22 cellular contexts compared by ENCODE assay signal in the genomic region with DNA sequence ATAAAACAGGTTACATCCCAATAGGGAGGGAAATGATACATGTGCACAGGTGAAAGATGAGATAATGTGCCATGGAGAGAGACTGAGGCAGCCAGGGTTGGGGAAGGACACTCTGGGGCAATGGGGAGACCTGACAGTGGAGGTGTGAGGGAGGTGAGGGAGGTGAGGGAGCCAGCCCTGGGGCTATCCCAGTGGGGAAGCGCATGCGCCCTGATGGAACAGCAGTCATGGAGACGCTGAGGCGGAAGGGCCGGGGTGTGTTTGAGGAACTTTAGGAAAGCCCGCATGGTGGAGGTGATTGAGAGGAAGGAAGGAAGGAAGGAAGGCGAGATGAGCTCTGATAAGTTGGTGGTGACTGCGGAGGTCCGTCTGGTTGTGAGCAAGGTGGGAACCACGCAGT.
DNase-seq lines count a peak whose midpoint lies in the region; ATAC-seq, FAIRE-seq and TF ChIP-seq lines count a peak whose summit lies in the region.
"Had no signal": no experiment of that assay in that cellular context is flagged by ENCODE, and none has a peak within 500 bp of the region (broad histone marks: within the 10 kb centered on the region; RNA-seq: fewer than 3 reads in every experiment).

No MANE protein-coding gene starts in this region.

- no peak for TF ChIP-seq POLR2A in H1 (IDR thresholded peaks at IDR 0.05; ENCODE audit: control extremely low read depth in 1 of 2, low read depth in 2 of 2, low read length in 2 of 2)

- H2BK20ac ChIP-seq in H1 (ENCODE audit: low read length): peak overlapping the region; percentile 21; the same call in 1 of the 2 replicates

- H3K23ac ChIP-seq in H1 (ENCODE audit: insufficient read length): no peak overlapping the region

- no peak overlapping the region for H2BK12ac ChIP-seq in H1 (ENCODE audit: low read depth, low read length)

- no peak overlapping the region for H3K4me2 ChIP-seq in H1 (ENCODE audit: insufficient read depth in 1 of 2, low read depth in 2 of 2, low read length in 2 of 2)
- H3K4me2 ChIP-seq: A549 had no signal

- H3K9ac ChIP-seq in H1 (replicated peaks in 1 of 4; ENCODE audit: extremely low read depth in 1 of 4, low read depth in 3 of 4, low read length in 3 of 4): no peak overlapping the region
- H3K9ac ChIP-seq: GM23248 had no signal

- H3K23me2 ChIP-seq in H1 (ENCODE audit: low read depth, low read length): 0 out of 2 replicates have a peak, but pooled peaks cover 4% of the 10 kb centered on the region

- peaks cover 0 to 21% (median 6%) of the 10 kb centered on the region in 4 experiments; a peak in 6 of 8 replicates for H3K36me3 ChIP-seq in H1 (ENCODE audit: control insufficient read depth in 2 of 4, insufficient read depth in 4 of 4, low read length in 3 of 4)

- 94% methylated on average over 10 of the region's 10 CpGs; no CpG with 5 or more reads in 1 of the 2 experiments for WGBS in H1 (ENCODE audit: extremely low coverage in 1 of 2, insufficient coverage in 1 of 2, insufficient read length in 1 of 2, insufficient replicate concordance in 2 of 2, low coverage in 1 of 2, low lambda C conversion rate in 2 of 2, missing lambda C conversion rate in 1 of 2), 2 experiments

- H3K79me1 ChIP-seq in H1 (ENCODE audit: low read depth, low read length): no peaks in the 10 kb centered on the region; the same call in 1 of the 2 replicates

- H3K27me3 Mint-ChIP-seq in natural killer cell treated with Interleukin-12 subunit alpha and Interleukin-12 subunit beta and Interleukin-15 and Interleukin-18, amount 100 ng/mL, for 72 hours: peaks cover 11 to 13% of the 10 kb centered on the region in 2 donors
- peaks cover 0 to 23% of the 10 kb centered on the region in 2 donors for H3K27me3 Mint-ChIP-seq in natural killer cell (ENCODE audit: low read depth in 2 of 2)

- FAIRE-seq in H1 (lab: Jason Lieb, UNC): no peak
- FAIRE-seq: A549, GM12878, H54 had no signal

- no peak overlapping the region for H2AK5ac ChIP-seq in H1 (ENCODE audit: low read depth, low read length)

- POLR2A ChIA-PET in H1 (lab: Charles Lee; ENCODE audit: partially characterized antibody): interaction anchor here (0.6 kb wide), 1 partner anchor 1010 kb away, joined by 3 read pairs; no protein-coding TSS in a partner anchor

- no peaks in the 10 kb centered on the region for H3K9me3 ChIP-seq in H1 (ENCODE audit: insufficient read depth in 2 of 2, low read depth in 1 of 2, low read length in 1 of 2)
- H3K9me3 ChIP-seq: A549 had no signal

- no peak overlapping the region for H4K91ac ChIP-seq in H1 (replicated peaks; ENCODE audit: insufficient read length, low read length)

- ATAC-seq in natural killer cell treated with Interleukin-12 subunit alpha and Interleukin-12 subunit beta and Interleukin-15 and Interleukin-18, amount 100 ng/mL, for 72 hours: no peak
- ATAC-seq in natural killer cell (no peak), GM19452 (IDR thresholded peaks at IDR 0.05; ENCODE audit: unreplicated experiment) (no peak), HG03442 (IDR thresholded peaks at IDR 0.05; ENCODE audit: unreplicated experiment) (no peak)
- peak; percentile 38 for ATAC-seq in stimulated activated effector memory CD8-positive, alpha-beta T cell treated with anti-CD3 and anti-CD28 coated beads, Interleukin-12 subunit alpha, Interleukin-12 subunit beta, amount 100 ng/mL, for 72 hours
- ATAC-seq: A549, GM12878 had no signal

- no peak overlapping the region; the same call in 1 of the 2 replicates for H4K8ac ChIP-seq in H1 (ENCODE audit: extremely low read depth, insufficient read depth, low read length)

- H3K4me3 ChIP-seq in H1 (ENCODE audit: extremely low read depth in 1 of 4, insufficient read depth in 2 of 4, low read depth in 3 of 4, low read length in 4 of 4): no peak overlapping the region
- H3K4me3 ChIP-seq: A549, GM12878, GM23248 had no signal

- H2BK5ac ChIP-seq in H1 (ENCODE audit: low read depth, low read length): 0 out of 2 replicates have a peak overlapping the region, but pooled peaks have one; percentile 8

- no peaks in the 10 kb centered on the region for H3K79me2 ChIP-seq in H1 (ENCODE audit: control insufficient read depth in 1 of 2, insufficient read depth in 2 of 2, low read length in 2 of 2)

- TF ChIP-seq EP300 in H1 (IDR thresholded peaks at IDR 0.05; ENCODE audit: borderline replicate concordance in 1 of 2, low read depth in 2 of 2, low read length in 2 of 2): no peak

- CTCF ChIA-PET in H1 (lab: Charles Lee; ENCODE audit: partially characterized antibody): interaction anchor here (1.0 to 2.0 kb wide), 5 partner anchors 13 to 98 kb away, joined by 3 to 6 read pairs (median 4); no protein-coding TSS in a partner anchor

- no peak overlapping the region for H2AFZ ChIP-seq in H1 (ENCODE audit: low read length)
- H2AFZ ChIP-seq: GM23248 had no signal

- TF ChIP-seq CTCF in natural killer cell (IDR thresholded peaks at IDR 0.05) (no peak), H1 (IDR thresholded peaks at IDR 0.05; ENCODE audit: control extremely low read depth in 1 of 3, insufficient read depth in 1 of 3, low read depth in 1 of 3, low read length in 3 of 3) (no peak)

- H3K4ac ChIP-seq in H1 (replicated peaks; ENCODE audit: insufficient read length, low read depth, low read length): no peak overlapping the region

- peaks cover 0 to 2% (median 1%) of the 10 kb centered on the region in 4 experiments; a peak in 5 of 7 replicates for H3K4me1 ChIP-seq in H1 (replicated peaks in 1 of 4; ENCODE audit: control insufficient read depth in 3 of 4, insufficient read depth in 4 of 4, low read length in 3 of 4)
- H3K4me1 ChIP-seq: A549 had no signal

- H2BK120ac ChIP-seq in H1 (replicated peaks; ENCODE audit: low read depth, low read length): no peak overlapping the region

- DNase-seq in natural killer cell treated with Interleukin-12 subunit alpha and Interleukin-12 subunit beta and Interleukin-15 and Interleukin-18, amount 100 ng/mL, for 72 hours (ENCODE audit: low spot score): peak; percentile 46
- no peak for DNase-seq in natural killer cell
- DNase-seq in H1 (ENCODE audit: low read depth in 1 of 2, low spot score in 2 of 2): no peak
- no peak for DNase-seq in stimulated activated effector memory CD8-positive, alpha-beta T cell treated with anti-CD3 and anti-CD28 coated beads, Interleukin-12 subunit alpha, Interleukin-12 subunit beta, amount 100 ng/mL, for 72 hours (ENCODE audit: low spot score in 2 of 2)
- DNase-seq in C1 segment of cervical spinal cord (lab: John Stamatoyannopoulos, UW): no peak
- DNase-seq: AML-193; CD4-positive, CD25-positive, alpha-beta regulatory T cell; COR-L47; DMS 273 treated with DMSO at 0.1 percent for 48 hours; DMS53; DND-41; EL; GM23248; HCEC 1CT had no signal

- TF ChIP-seq RAD21 in H1 (IDR thresholded peaks at IDR 0.05 in 1 of 2, conservative IDR thresholded peaks at IDR 0.05 in 1 of 2; ENCODE audit: low read depth in 2 of 2, low read length in 2 of 2): no peak

- intact Hi-C loops in natural killer cell (cut with micrococcal nuclease): no loop called here

- H3K56ac ChIP-seq in H1 (replicated peaks; ENCODE audit: insufficient read length, low read depth, low read length): no peak overlapping the region

- peaks cover 6% of the 10 kb centered on the region for H3K36me3 Mint-ChIP-seq in natural killer cell treated with Interleukin-12 subunit alpha and Interleukin-12 subunit beta and Interleukin-15 and Interleukin-18, amount 100 ng/mL, for 72 hours
- no peaks in the 10 kb centered on the region for H3K36me3 Mint-ChIP-seq in natural killer cell
- no peaks in the 10 kb centered on the region for H3K36me3 Mint-ChIP-seq in stimulated activated effector memory CD8-positive, alpha-beta T cell treated with anti-CD3 and anti-CD28 coated beads, Interleukin-12 subunit alpha, Interleukin-12 subunit beta, amount 100 ng/mL, for 72 hours
- H3K36me3 Mint-ChIP-seq: CD4-positive, CD25-positive, alpha-beta regulatory T cell; CD8-positive, alpha-beta memory T cell had no signal

- H3K27ac Mint-ChIP-seq in natural killer cell treated with Interleukin-12 subunit alpha and Interleukin-12 subunit beta and Interleukin-15 and Interleukin-18, amount 100 ng/mL, for 72 hours: no peak overlapping the region
- H3K27ac Mint-ChIP-seq in natural killer cell: no peak overlapping the region
- no peak overlapping the region for H3K27ac Mint-ChIP-seq in stimulated activated effector memory CD8-positive, alpha-beta T cell treated with anti-CD3 and anti-CD28 coated beads, Interleukin-12 subunit alpha, Interleukin-12 subunit beta, amount 100 ng/mL, for 72 hours
- H3K27ac Mint-ChIP-seq: CD8-positive, alpha-beta memory T cell had no signal

- H3K4me1 Mint-ChIP-seq in natural killer cell treated with Interleukin-12 subunit alpha and Interleukin-12 subunit beta and Interleukin-15 and Interleukin-18, amount 100 ng/mL, for 72 hours (ENCODE audit: low read depth in 2 of 2): peaks cover 0 to 9% of the 10 kb centered on the region in 2 donors
- H3K4me1 Mint-ChIP-seq in natural killer cell: peaks cover 6 to 16% of the 10 kb centered on the region in 2 donors
- H3K4me1 Mint-ChIP-seq in stimulated activated effector memory CD8-positive, alpha-beta T cell treated with anti-CD3 and anti-CD28 coated beads, Interleukin-12 subunit alpha, Interleukin-12 subunit beta, amount 100 ng/mL, for 72 hours: peaks cover 4% of the 10 kb centered on the region

- H3K4me3 Mint-ChIP-seq in natural killer cell treated with Interleukin-12 subunit alpha and Interleukin-12 subunit beta and Interleukin-15 and Interleukin-18, amount 100 ng/mL, for 72 hours: no peak overlapping the region
- no peak overlapping the region for H3K4me3 Mint-ChIP-seq in natural killer cell
- no peak overlapping the region for H3K4me3 Mint-ChIP-seq in stimulated activated effector memory CD8-positive, alpha-beta T cell treated with anti-CD3 and anti-CD28 coated beads, Interleukin-12 subunit alpha, Interleukin-12 subunit beta, amount 100 ng/mL, for 72 hours
- H3K4me3 Mint-ChIP-seq: CD4-positive, CD25-positive, alpha-beta regulatory T cell; CD8-positive, alpha-beta memory T cell had no signal

- H4K20me1 ChIP-seq in H1 (replicated peaks in 1 of 2; ENCODE audit: control insufficient read depth in 1 of 2, insufficient read depth in 2 of 2, low read length in 2 of 2): peaks cover 0 to 2% of the 10 kb centered on the region in 2 experiments

- H4K5ac ChIP-seq in H1 (ENCODE audit: insufficient read length, low read depth, low read length): no peak overlapping the region

- no peak overlapping the region for H3K18ac ChIP-seq in H1 (ENCODE audit: extremely low read depth, low read length)

- H3K14ac ChIP-seq in H1 (ENCODE audit: insufficient read length): no peak overlapping the region

- no peak overlapping the region for H2BK15ac ChIP-seq in H1 (ENCODE audit: low read length)

- H3K9me3 Mint-ChIP-seq in natural killer cell treated with Interleukin-12 subunit alpha and Interleukin-12 subunit beta and Interleukin-15 and Interleukin-18, amount 100 ng/mL, for 72 hours: no peaks in the 10 kb centered on the region
- H3K9me3 Mint-ChIP-seq in natural killer cell: no peaks in the 10 kb centered on the region
- H3K9me3 Mint-ChIP-seq in stimulated activated effector memory CD8-positive, alpha-beta T cell treated with anti-CD3 and anti-CD28 coated beads, Interleukin-12 subunit alpha, Interleukin-12 subunit beta, amount 100 ng/mL, for 72 hours: no peaks in the 10 kb centered on the region
- H3K9me3 Mint-ChIP-seq: CD8-positive, alpha-beta memory T cell had no signal

- H3K27me3 ChIP-seq in H1 (replicated peaks in 1 of 4; ENCODE audit: control insufficient read depth in 3 of 4, extremely low read depth in 1 of 4, insufficient read depth in 3 of 4, low read length in 3 of 4): no peaks in the 10 kb centered on the region

- no peak overlapping the region for H3K27ac ChIP-seq in H1 (ENCODE audit: low read depth, low read length)
- H3K27ac ChIP-seq: 22Rv1, A549, GM23248, HL-60 had no signal
